Comparison of ENCODE assay signal across 7 cellular contexts in the genomic region with DNA sequence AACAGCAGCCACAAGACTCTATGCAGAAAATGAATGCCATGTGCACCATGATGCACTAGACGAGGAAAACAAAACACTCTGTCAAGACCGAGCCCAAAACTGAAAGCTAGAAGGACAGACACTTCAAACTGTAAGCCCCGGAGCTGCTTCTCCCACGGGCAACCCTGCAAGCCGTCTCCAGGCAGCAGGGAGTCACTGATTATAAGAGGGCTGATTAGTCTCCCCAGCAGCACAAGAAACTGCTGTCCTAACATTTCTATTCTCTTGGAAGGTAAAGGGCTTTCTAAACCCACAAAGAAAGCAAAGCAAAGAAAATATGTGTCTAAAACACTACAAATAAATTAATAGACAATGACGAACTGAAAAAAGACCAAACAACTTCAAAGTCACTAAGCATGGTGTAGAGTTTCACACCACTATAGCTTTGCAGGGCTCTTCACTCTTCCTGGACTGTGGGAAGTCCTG. TPM values are rescaled to one million over a fixed set of nuclear protein-coding genes. Genes with fewer than 3 reads are reported as not detected.
DNase-seq lines count a peak whose midpoint lies in the region; ATAC-seq and TF ChIP-seq lines count a peak whose summit lies in the region.

No MANE protein-coding gene starts in this region.

- TF ChIP-seq EP300 in ovary (IDR thresholded peaks at IDR 0.05): no peak

- no peak overlapping the region for H3K4me3 ChIP-seq in RWPE2 (ENCODE audit: severe bottlenecking)
- peak overlapping the region; percentile 15 for H3K4me3 ChIP-seq in ovary

- H3K4me1 ChIP-seq in RWPE2 (ENCODE audit: insufficient read depth, poor library complexity, severe bottlenecking) (peaks cover 59% of the 10 kb centered on the region), ovary (ENCODE audit: insufficient read depth) (peaks cover 49% of the 10 kb centered on the region)

- intact Hi-C loops in ovary (cut with DNase I): no loop called here

- DNase-seq in Daoy (ENCODE audit: low read depth) (peak; percentile 54), RWPE2 (ENCODE audit: low spot score) (no peak), ovary (no peak), occipital lobe (lab: John Stamatoyannopoulos, UW) (no peak)
- DNase-seq in effector CD4-positive, alpha-beta T cell: peak; percentile 27

- H3K36me3 ChIP-seq in RWPE2 (ENCODE audit: low read depth) (no peaks in the 10 kb centered on the region), ovary (no peaks in the 10 kb centered on the region)

- H3K9me3 ChIP-seq in RWPE2 (ENCODE audit: severe bottlenecking) (no peaks in the 10 kb centered on the region), ovary (no peaks in the 10 kb centered on the region)

- WGBS in ovary, 3 donors: 1 to 4% (median 2%) methylated on average over 6 of the region's 6 CpGs

- ATAC-seq in GM21723 (IDR thresholded peaks at IDR 0.05; ENCODE audit: unreplicated experiment) (peak; percentile 41), RWPE2 (ENCODE audit: low read depth) (no peak), HG02938 (IDR thresholded peaks at IDR 0.05; ENCODE audit: unreplicated experiment) (no peak)

- H3K27ac ChIP-seq in RWPE2 (ENCODE audit: poor library complexity, severe bottlenecking) (peak overlapping the region; percentile 18), ovary (peak overlapping the region in 1 of 2 donors; percentile 95)

- TF ChIP-seq CTCF in RWPE2 (IDR thresholded peaks at IDR 0.05; ENCODE audit: poor library complexity, severe bottlenecking) (no peak), ovary (IDR thresholded peaks at IDR 0.05) (no peak)

- TF ChIP-seq POLR2A in ovary (IDR thresholded peaks at IDR 0.05): no peak

- H3K27me3 ChIP-seq in RWPE2 (ENCODE audit: insufficient read depth, poor library complexity, severe bottlenecking) (no peaks in the 10 kb centered on the region), ovary (no peaks in the 10 kb centered on the region)

RNA-seq across cellular contexts. Expression of a gene that starts 15.5 kb away (rescaled TPM):
- total RNA-seq in Daoy (2014; rRNA removed; shearing (Covaris generic)): 8.2 and 8.7 TPM in 2 replicates
- total RNA-seq in ovary (100 to 1,000 TPM in 4 of 7 donors, 10 to 100 TPM in 3; 42.3 to 146 (median 115) TPM), occipital lobe (12.3 TPM)
- 100 to 1,000 TPM in 1 of 2 donors, 10 to 100 TPM in 1; 53.3 to 122 TPM for polyA plus RNA-seq in ovary

RNA-seq across cellular contexts. Expression of a gene that starts 30.4 kb away (rescaled TPM):
- total RNA-seq in Daoy (2014; rRNA removed; shearing (Covaris generic)): not detected in 2 replicates
- not detected for total RNA-seq in ovary
- not detected for polyA plus RNA-seq in ovary
- not detected for total RNA-seq in occipital lobe

Comparison
In these comparisons a context has a peak if more than half of its experiments do, and no peak if none do; other contexts are left out.
1. DNase-seq: peak in Daoy (single experiment) and effector CD4-positive, alpha-beta T cell (single experiment); none in RWPE2 (single experiment), ovary (0 of 5) and occipital lobe (single experiment).